9 cellular contexts compared by ENCODE assay signal in genomic region chr5:173919443-173919842, GRCh38. TPM values are rescaled to one million over a fixed set of nuclear protein-coding genes. Genes with fewer than 3 reads are reported as not detected.
DNase-seq lines count a peak whose midpoint lies in the region; FAIRE-seq and TF ChIP-seq lines count a peak whose summit lies in the region.
"Had no signal": no experiment of that assay in that cellular context is flagged by ENCODE, and none has a peak within 500 bp of the region (broad histone marks: within the 10 kb centered on the region; RNA-seq: fewer than 3 reads in every experiment).

No MANE protein-coding gene starts in this region.

- H3K4me2 ChIP-seq in OCI-LY1 (ENCODE audit: low read length) = peak overlapping the region; percentile 90
- peak overlapping the region; percentile 96 for H3K4me2 ChIP-seq in endothelial cell of umbilical vein (ENCODE audit: insufficient read depth, low read length)
- peak overlapping the region; percentile 19 for H3K4me2 ChIP-seq in parathyroid adenoma (ENCODE audit: low read length)

- H3K9ac ChIP-seq in OCI-LY1 (ENCODE audit: low read length) = peak overlapping the region; percentile 81; the same call in 1 of the 2 replicates
- H3K9ac ChIP-seq in endothelial cell of umbilical vein (replicated peaks; ENCODE audit: extremely low read depth, insufficient read depth, low read length) = peak overlapping the region; percentile 99
- H3K9ac ChIP-seq in parathyroid adenoma = no peak overlapping the region

- H3K27ac ChIP-seq in OCI-LY1 (ENCODE audit: low read depth, low read length, poor library complexity, severe bottlenecking) (peak overlapping the region; percentile 89), endothelial cell of umbilical vein (ENCODE audit: insufficient read depth, low read depth, low read length) (peak overlapping the region; percentile 99), parathyroid adenoma (peak overlapping the region; percentile 20)

- H3K27me3 ChIP-seq in OCI-LY1 (ENCODE audit: insufficient read depth, low read length) (no peaks in the 10 kb centered on the region), endothelial cell of umbilical vein (ENCODE audit: control insufficient read depth in 2 of 2, insufficient read depth in 2 of 2, low read length in 2 of 2) (no peaks in the 10 kb centered on the region), parathyroid adenoma (ENCODE audit: control insufficient read depth, insufficient read depth, low read length) (no peaks in the 10 kb centered on the region)

- FAIRE-seq in endothelial cell of umbilical vein (lab: Jason Lieb, UNC) = peak; percentile 80

- dilution Hi-C loops in endothelial cell of umbilical vein (cut with MboI; ENCODE audit: extremely low pct_ligation_motif_present, low sequenced_read_pairs) = no loop called here

- H3K4me3 Mint-ChIP-seq in Calu3 (ENCODE audit: low read depth, unreplicated experiment) = no peak overlapping the region

- H3K79me2 ChIP-seq in OCI-LY1 (ENCODE audit: insufficient read depth, low read length) (peaks cover 11% of the 10 kb centered on the region), endothelial cell of umbilical vein (ENCODE audit: control insufficient read depth, insufficient read depth, low read length) (peaks cover 27% of the 10 kb centered on the region), parathyroid adenoma (peaks cover 75% of the 10 kb centered on the region)

- H3K9me3 ChIP-seq in OCI-LY1 (ENCODE audit: low read length) = no peaks in the 10 kb centered on the region
- no peaks in the 10 kb centered on the region for H3K9me3 ChIP-seq in endothelial cell of umbilical vein (replicated peaks; ENCODE audit: control insufficient read depth, insufficient read depth, low read length)
- H3K9me3 ChIP-seq in parathyroid adenoma (ENCODE audit: control insufficient read depth, low read length) = no peaks in the 10 kb centered on the region
- H3K9me3 ChIP-seq: thoracic aorta had no signal

- H3K27me3 Mint-ChIP-seq in Calu3 (ENCODE audit: unreplicated experiment) = no peaks in the 10 kb centered on the region

- no peaks in the 10 kb centered on the region for H3F3A ChIP-seq in OCI-LY1 (ENCODE audit: insufficient read depth, low read length)

- POLR2A ChIA-PET in endothelial cell of umbilical vein (lab: Charles Lee) = no interaction called here

- no peaks in the 10 kb centered on the region for H3K9me3 Mint-ChIP-seq in Calu3 (ENCODE audit: low read depth, unreplicated experiment)

- H3K9me2 ChIP-seq in OCI-LY1 (ENCODE audit: low read depth, low read length) = no peaks in the 10 kb centered on the region

- CTCF ChIA-PET in Calu3 (lab: Charles Lee) (interaction anchor here (1.0 kb wide), 1 partner anchor 31 kb away, joined by 5 read pairs; the partner anchor contains the start of gene CPEB4), endothelial cell of umbilical vein (lab: Charles Lee) (interaction anchor here (0.9 to 1.5 kb wide), 3 partner anchors 9 to 34 kb away, joined by 3 to 5 read pairs (median 4); no protein-coding TSS in a partner anchor)

- intact Hi-C loops in Calu3 (cut with micrococcal nuclease; ENCODE audit: unreplicated experiment) = loop anchor here (1.0 to 2.0 kb wide), 7 partner anchors 31 to 301 kb away; partner anchors contain the start of gene CPEB4
- intact Hi-C loops in endothelial cell of umbilical vein (cut with micrococcal nuclease) = loop anchor here (1.0 to 5.0 kb wide), 5 partner anchors 54 to 862 kb away; partner anchors contain the start of gene CREBRF

- TF ChIP-seq POLR2A in endothelial cell of umbilical vein (IDR thresholded peaks at IDR 0.05; ENCODE audit: low read depth, low read length) = no peak

- TF ChIP-seq CTCF in Calu3 (IDR thresholded peaks at IDR 0.05; ENCODE audit: unreplicated experiment) (no peak), OCI-LY1 (IDR thresholded peaks at IDR 0.05; ENCODE audit: low read length) (no peak), endothelial cell of umbilical vein (IDR thresholded peaks at IDR 0.05; ENCODE audit: extremely low read depth in 1 of 2, insufficient read depth in 1 of 2, low read depth in 1 of 2, low read length in 2 of 2) (no peak), parathyroid adenoma (IDR thresholded peaks at IDR 0.05) (no peak)

- no TSS peak for BruUV-seq in Calu3 (replicated peaks; lab: Mats Ljungman, UMichigan)
- no TSS peak for BruUV-seq in endothelial cell of umbilical vein (replicated peaks; lab: Mats Ljungman, UMichigan)

- no peak overlapping the region for H3K27ac Mint-ChIP-seq in Calu3 (ENCODE audit: unreplicated experiment)

- DNase-seq in Calu3 = peak; percentile 55
- peak; percentile 92 for DNase-seq in endothelial cell of umbilical vein (ENCODE audit: low read depth, low spot score)
- DNase-seq in cerebellum (ENCODE audit: low spot score) = no peak
- DNase-seq in SIG-M5 (lab: John Stamatoyannopoulos, UW) = no peak
- no peak for DNase-seq in NCI-H748 (lab: John Stamatoyannopoulos, UW; ENCODE audit: unreplicated experiment)
- DNase-seq in kidney glomerular epithelial cell (lab: John Stamatoyannopoulos, UW) = no peak

- H3K36me3 ChIP-seq in OCI-LY1 (ENCODE audit: insufficient read depth, low read length) (peaks cover 7% of the 10 kb centered on the region; the same call in 1 of the 2 replicates), endothelial cell of umbilical vein (ENCODE audit: control insufficient read depth in 2 of 2, extremely low read depth in 1 of 2, insufficient read depth in 2 of 2, low read length in 2 of 2) (no peaks in the 10 kb centered on the region), parathyroid adenoma (ENCODE audit: control insufficient read depth, insufficient read depth, low read length) (no peaks in the 10 kb centered on the region)
- H3K36me3 ChIP-seq: thoracic aorta had no signal

- H4K20me1 ChIP-seq in OCI-LY1 (ENCODE audit: insufficient read depth, low read length) = no peaks in the 10 kb centered on the region
- H4K20me1 ChIP-seq in endothelial cell of umbilical vein (replicated peaks; ENCODE audit: control insufficient read depth, extremely low read depth, insufficient read depth, low read length) = no peaks in the 10 kb centered on the region

- H3K4me1 ChIP-seq in OCI-LY1 (ENCODE audit: insufficient read depth, low read length, severe bottlenecking) = peaks cover 90% of the 10 kb centered on the region
- H3K4me1 ChIP-seq in endothelial cell of umbilical vein (ENCODE audit: control insufficient read depth, extremely low read depth, insufficient read depth, low read length) = peaks cover 32% of the 10 kb centered on the region
- H3K4me1 ChIP-seq in parathyroid adenoma = peaks cover 48% of the 10 kb centered on the region

- H3K4me3 ChIP-seq in OCI-LY1 (ENCODE audit: low read depth, low read length, poor library complexity, severe bottlenecking) = peak overlapping the region; percentile 68
- peak overlapping the region in 1 of 3 experiments; percentile 93 for H3K4me3 ChIP-seq in endothelial cell of umbilical vein (replicated peaks in 1 of 3; ENCODE audit: insufficient read depth in 1 of 3, low read depth in 1 of 3, low read length in 3 of 3)
- H3K4me3 ChIP-seq in parathyroid adenoma (ENCODE audit: low read depth, low read length) = no peak overlapping the region

- no peaks in the 10 kb centered on the region for H3K9me1 ChIP-seq in endothelial cell of umbilical vein (replicated peaks; ENCODE audit: control insufficient read depth, extremely low read depth, insufficient read depth, low read length)

- H3K4me1 Mint-ChIP-seq in Calu3 (ENCODE audit: low read depth, unreplicated experiment) = peaks cover 22% of the 10 kb centered on the region

- no peak overlapping the region for H2AFZ ChIP-seq in OCI-LY1 (ENCODE audit: low read length)
- no peak overlapping the region for H2AFZ ChIP-seq in endothelial cell of umbilical vein (ENCODE audit: low read depth, low read length)
- no peak overlapping the region for H2AFZ ChIP-seq in parathyroid adenoma

- no peaks in the 10 kb centered on the region for H3K36me3 Mint-ChIP-seq in Calu3 (ENCODE audit: insufficient read depth, unreplicated experiment)

TF ChIP-seq in endothelial cell of umbilical vein, 7 proteins besides CTCF, POLR2A, EP300 and RAD21:
- TF ChIP-seq GATA2 (IDR thresholded peaks at IDR 0.05; ENCODE audit: insufficient read depth, insufficient read length, low read depth, low read length) (no peak), POLR2AphosphoS5 (IDR thresholded peaks at IDR 0.05; ENCODE audit: insufficient read depth, low read depth, low read length) (peak; percentile 65), JUN (IDR thresholded peaks at IDR 0.05; ENCODE audit: borderline replicate concordance, insufficient read depth, insufficient read length, low read depth) (peak; percentile 84), FOS (IDR thresholded peaks at IDR 0.05; ENCODE audit: borderline replicate concordance, insufficient read depth, low read length) (peak; percentile 83), MYC (IDR thresholded peaks at IDR 0.05; ENCODE audit: low read depth, low read length) (no peak), EZH2 (IDR thresholded peaks at IDR 0.05; ENCODE audit: borderline replicate concordance, low read depth, low read length, severe bottlenecking) (no peak)
- TF ChIP-seq, protein P1, sequence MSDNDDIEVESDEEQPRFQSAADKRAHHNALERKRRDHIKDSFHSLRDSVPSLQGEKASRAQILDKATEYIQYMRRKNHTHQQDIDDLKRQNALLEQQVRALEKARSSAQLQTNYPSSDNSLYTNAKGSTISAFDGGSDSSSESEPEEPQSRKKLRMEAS (IDR thresholded peaks at IDR 0.05; ENCODE audit: insufficient read depth, insufficient read length) = no peak

RNA-seq across cellular contexts. Expression of gene CPEB4, which starts 31.3 kb away (rescaled TPM):
- total RNA-seq in Calu3 (2022) (30.8 and 32.0 TPM in 2 replicates), endothelial cell of umbilical vein (16.4 and 18.1 TPM in 2 replicates), cerebellum (110 TPM)
- 9.3 and 11.3 TPM in 2 replicates for polyA plus RNA-seq in endothelial cell of umbilical vein
- 8.6 and 9.1 TPM in 2 replicates for polyA plus RNA-seq in endothelial cell of umbilical vein (2011; cell fraction: cytosol; rRNA removed)
- polyA plus RNA-seq in endothelial cell of umbilical vein (2011; cell fraction: nucleus; rRNA removed) = 29.6 and 34.4 TPM in 2 replicates
- 9.3 and 12.7 TPM in 2 replicates for polyA plus RNA-seq in endothelial cell of umbilical vein (2012)
- 60.1 and 64.9 TPM in 2 replicates for polyA minus RNA-seq in endothelial cell of umbilical vein
- polyA minus RNA-seq in endothelial cell of umbilical vein (2011; cell fraction: cytosol; rRNA and poly(A)+ RNA removed) = 55.8 TPM
- 87.8 and 98.1 TPM in 2 replicates for polyA minus RNA-seq in endothelial cell of umbilical vein (2011; cell fraction: nucleus; rRNA and poly(A)+ RNA removed)

Comparison
In these comparisons a context has a peak if more than half of its experiments do, and no peak if none do; other contexts are left out.
1. DNase-seq: peak in Calu3 (single experiment) and endothelial cell of umbilical vein (single experiment); none in cerebellum (single experiment), SIG-M5 (single experiment), NCI-H748 (single experiment) and kidney glomerular epithelial cell (single experiment).
2. H3K27ac ChIP-seq: peak in every context shown above with its lines; median percentile 99 in endothelial cell of umbilical vein; 89 in OCI-LY1; 20 in parathyroid adenoma.
3. H3K4me2 ChIP-seq: peak in every context shown above with its lines; median percentile 96 in endothelial cell of umbilical vein; 90 in OCI-LY1; 19 in parathyroid adenoma.